ENCODE assay signal across 8 cellular contexts in genomic region chr18:76709659-76710645, GRCh38.
DNase-seq lines count a peak whose midpoint lies in the region; ATAC-seq and TF ChIP-seq lines count a peak whose summit lies in the region.

No MANE protein-coding gene starts in this region.

- H3K27ac ChIP-seq in neutrophil (no peak overlapping the region), transverse colon (no peak overlapping the region)

- in situ Hi-C loops in transverse colon (cut with MboI; ENCODE audit: low pct_ligation_motif_present in 1 of 4, low pct_unique_long_range_greater_than_20kb in 1 of 4, low sequenced_read_pairs in 3 of 4): loop anchor here in 2 of 4 donors (10.0 kb wide), 1 partner anchor 305 kb away; no protein-coding TSS in a partner anchor

- DNase-seq in DMS153 (lab: John Stamatoyannopoulos, UW) (peak; percentile 45), Kasumi-1 (lab: John Stamatoyannopoulos, UW) (peak; percentile 81 to 89), RKO (ENCODE audit: low spot score) (peak; percentile 79), activated T-helper 1 cell treated with Interleukin-2 at 50 U/mL for 16 hours (ENCODE audit: low read depth) (peak; percentile 27), fibroblast of pulmonary artery (ENCODE audit: low read depth) (peak; percentile 79), transverse colon (peak; percentile 61)

- H3K9me3 ChIP-seq in neutrophil: no peaks in the 10 kb centered on the region
- no peaks in the 10 kb centered on the region for H3K9me3 ChIP-seq in transverse colon

- H3K4me1 ChIP-seq in neutrophil (ENCODE audit: control insufficient read depth in 1 of 2, insufficient read depth in 1 of 2, low read depth in 1 of 2, low read length in 1 of 2) (peaks cover 3 to 5% of the 10 kb centered on the region in 2 experiments), transverse colon (peaks cover 0 to 6% (median 0%) of the 10 kb centered on the region in 4 donors)

- H3K36me3 ChIP-seq in neutrophil (no peaks in the 10 kb centered on the region), transverse colon (no peaks in the 10 kb centered on the region)

- ATAC-seq in GM21717 (IDR thresholded peaks at IDR 0.05; ENCODE audit: unreplicated experiment): peak; percentile 79

- intact Hi-C loops in transverse colon (cut with DNase I; ENCODE audit: low total_unique reads): loop anchor here (5.0 kb wide), 1 partner anchor 313 kb away; no protein-coding TSS in a partner anchor

- TF ChIP-seq CTCF in fibroblast of pulmonary artery (IDR thresholded peaks at IDR 0.05; ENCODE audit: low read length, missing control alignments) (peak; percentile 89), neutrophil (IDR thresholded peaks at IDR 0.05) (peak; percentile 91), transverse colon (IDR thresholded peaks at IDR 0.05) (peak; percentile 87 to 96 (median 89))

- 38 to 39% methylated on average over 11 to 29 of the region's 29 CpGs for WGBS in transverse colon (ENCODE audit: low coverage in 1 of 2), 2 donors

- no peak for TF ChIP-seq POLR2A in transverse colon (IDR thresholded peaks at IDR 0.05)

- no peak for TF ChIP-seq EP300 in transverse colon (IDR thresholded peaks at IDR 0.05; ENCODE audit: low read depth)

- no peaks in the 10 kb centered on the region for H3K27me3 ChIP-seq in neutrophil
- H3K27me3 ChIP-seq in transverse colon: no peaks in the 10 kb centered on the region

- H3K4me3 ChIP-seq in fibroblast of pulmonary artery (replicated peaks; ENCODE audit: low read depth, low read length) (no peak overlapping the region), neutrophil (ENCODE audit: low read depth in 1 of 2, low read length in 1 of 2) (no peak overlapping the region), transverse colon (no peak overlapping the region)

Comparison
In these comparisons a context has a peak if more than half of its experiments do, and no peak if none do; other contexts are left out.
1. DNase-seq: peak in every context shown above with its lines; median percentile 85 in Kasumi-1; 79 in RKO; 79 in fibroblast of pulmonary artery; 61 in transverse colon; 45 in DMS153; 27 in activated T-helper 1 cell treated with Interleukin-2 at 50 U/mL for 16 hours.